12 cellular contexts compared by ENCODE assay signal in the genomic region with DNA sequence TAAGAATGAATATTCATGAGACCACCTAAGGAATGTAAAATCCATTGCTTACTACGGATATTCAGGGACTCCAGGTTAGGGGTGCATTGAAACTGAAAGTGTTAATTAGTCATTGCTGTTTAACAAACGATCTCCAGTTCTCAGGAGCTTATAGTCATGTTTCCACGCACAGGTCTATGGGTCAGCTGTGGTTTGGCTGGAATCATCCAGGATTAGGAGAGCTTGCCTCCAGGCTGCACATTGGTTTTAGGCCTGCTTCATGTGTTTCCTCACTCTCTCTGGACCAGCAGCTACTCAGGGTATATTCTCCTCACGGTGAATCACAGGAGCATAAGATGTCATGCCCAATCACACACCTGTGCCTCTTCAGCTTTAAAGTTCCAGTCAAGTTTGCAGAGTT.
DNase-seq lines count a peak whose midpoint lies in the region; ATAC-seq and TF ChIP-seq lines count a peak whose summit lies in the region.
"Had no signal": no experiment of that assay in that cellular context is flagged by ENCODE, and none has a peak within 500 bp of the region (broad histone marks: within the 10 kb centered on the region; RNA-seq: fewer than 3 reads in every experiment).

No MANE protein-coding gene starts in this region.

- DNase-seq in AG08396 (ENCODE audit: low spot score) (peak; percentile 21), HFFc6 (peak; percentile 55), astrocyte of the hippocampus (ENCODE audit: low read depth, low spot score) (peak; percentile 89), left lobe of liver (ENCODE audit: low spot score) (no peak), GOT3 (lab: John Stamatoyannopoulos, UW) (no peak)
- DNase-seq: activated CD4-positive, alpha-beta T cell treated with anti-CD3 and anti-CD28 coated beads for 4 hours; heart right ventricle; NK-92 treated with Interleukin-12 subunit alpha and Interleukin-12 subunit beta, amount 100 ng/mL, for 24 hours had no signal

- no peak overlapping the region for H3K4me3 Mint-ChIP-seq in HFFc6
- H3K4me3 Mint-ChIP-seq: neural crest cell had no signal

- no peaks in the 10 kb centered on the region for H3K27me3 Mint-ChIP-seq in HFFc6 (ENCODE audit: insufficient read depth)

- peak; percentile 66 for ATAC-seq in left lobe of liver
- ATAC-seq in HG02938 (IDR thresholded peaks at IDR 0.05; ENCODE audit: unreplicated experiment) = no peak
- no peak for ATAC-seq in HG03439 (IDR thresholded peaks at IDR 0.05; ENCODE audit: unreplicated experiment)
- no peak for ATAC-seq in GM19023 (IDR thresholded peaks at IDR 0.05; ENCODE audit: unreplicated experiment)
- ATAC-seq: heart right ventricle had no signal

- peaks cover 5% of the 10 kb centered on the region; the same call in 1 of the 2 replicates for H3K36me3 Mint-ChIP-seq in HFFc6 (ENCODE audit: low read depth)

- peaks cover 52% of the 10 kb centered on the region for H3K4me1 Mint-ChIP-seq in HFFc6 (ENCODE audit: low read depth)

- peak overlapping the region; percentile 29; the same call in 1 of the 2 replicates for H3K27ac Mint-ChIP-seq in HFFc6

- no peak for TF ChIP-seq CTCF in HFFc6 (IDR thresholded peaks at IDR 0.05)

- H3K9me3 Mint-ChIP-seq in HFFc6 = no peaks in the 10 kb centered on the region

Comparison
In these comparisons a context has a peak if more than half of its experiments do, and no peak if none do; other contexts are left out.
1. DNase-seq: peak in AG08396 (single experiment), HFFc6 (single experiment) and astrocyte of the hippocampus (single experiment); none in left lobe of liver (single experiment) and GOT3 (single experiment).